Comparison of ENCODE assay signal across 1 cellular context in genomic region chr1:115654663-115655306, GRCh38.
TF ChIP-seq lines count a peak whose summit lies in the region.

No MANE protein-coding gene starts in this region.

TF ChIP-seq in K562, 482 proteins besides CTCF, POLR2A, EP300 and RAD21 (continued from another document):
- TF ChIP-seq RREB1 (CRISPR knock-in tag; IDR thresholded peaks at IDR 0.05) = 0 out of 2 replicates have a peak, but pooled peaks have one; percentile 31
- peak; percentile 23; the same call in 1 of the 2 replicates for TF ChIP-seq SMAD4 (CRISPR knock-in tag; conservative IDR thresholded peaks at IDR 0.05)
- TF ChIP-seq, protein P1, sequence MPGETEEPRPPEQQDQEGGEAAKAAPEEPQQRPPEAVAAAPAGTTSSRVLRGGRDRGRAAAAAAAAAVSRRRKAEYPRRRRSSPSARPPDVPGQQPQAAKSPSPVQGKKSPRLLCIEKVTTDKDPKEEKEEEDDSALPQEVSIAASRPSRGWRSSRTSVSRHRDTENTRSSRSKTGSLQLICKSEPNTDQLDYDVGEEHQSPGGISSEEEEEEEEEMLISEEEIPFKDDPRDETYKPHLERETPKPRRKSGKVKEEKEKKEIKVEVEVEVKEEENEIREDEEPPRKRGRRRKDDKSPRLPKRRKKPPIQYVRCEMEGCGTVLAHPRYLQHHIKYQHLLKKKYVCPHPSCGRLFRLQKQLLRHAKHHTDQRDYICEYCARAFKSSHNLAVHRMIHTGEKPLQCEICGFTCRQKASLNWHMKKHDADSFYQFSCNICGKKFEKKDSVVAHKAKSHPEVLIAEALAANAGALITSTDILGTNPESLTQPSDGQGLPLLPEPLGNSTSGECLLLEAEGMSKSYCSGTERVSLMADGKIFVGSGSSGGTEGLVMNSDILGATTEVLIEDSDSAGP (CRISPR knock-in tag; IDR thresholded peaks at IDR 0.05) = 0 out of 2 replicates have a peak, but pooled peaks have one; percentile 17
- TF ChIP-seq, protein P2, sequence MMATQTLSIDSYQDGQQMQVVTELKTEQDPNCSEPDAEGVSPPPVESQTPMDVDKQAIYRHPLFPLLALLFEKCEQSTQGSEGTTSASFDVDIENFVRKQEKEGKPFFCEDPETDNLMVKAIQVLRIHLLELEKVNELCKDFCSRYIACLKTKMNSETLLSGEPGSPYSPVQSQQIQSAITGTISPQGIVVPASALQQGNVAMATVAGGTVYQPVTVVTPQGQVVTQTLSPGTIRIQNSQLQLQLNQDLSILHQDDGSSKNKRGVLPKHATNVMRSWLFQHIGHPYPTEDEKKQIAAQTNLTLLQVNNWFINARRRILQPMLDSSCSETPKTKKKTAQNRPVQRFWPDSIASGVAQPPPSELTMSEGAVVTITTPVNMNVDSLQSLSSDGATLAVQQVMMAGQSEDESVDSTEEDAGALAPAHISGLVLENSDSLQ (IDR thresholded peaks at IDR 0.05) = peak; percentile 52
- peak in 1 of 2 experiments; percentile 8; a peak in 1 of 4 replicates for TF ChIP-seq ZNF639 (CRISPR knock-in tag; conservative IDR thresholded peaks at IDR 0.05 in 1 of 2, IDR thresholded peaks at IDR 0.05 in 1 of 2)
- TF ChIP-seq, protein P3, sequence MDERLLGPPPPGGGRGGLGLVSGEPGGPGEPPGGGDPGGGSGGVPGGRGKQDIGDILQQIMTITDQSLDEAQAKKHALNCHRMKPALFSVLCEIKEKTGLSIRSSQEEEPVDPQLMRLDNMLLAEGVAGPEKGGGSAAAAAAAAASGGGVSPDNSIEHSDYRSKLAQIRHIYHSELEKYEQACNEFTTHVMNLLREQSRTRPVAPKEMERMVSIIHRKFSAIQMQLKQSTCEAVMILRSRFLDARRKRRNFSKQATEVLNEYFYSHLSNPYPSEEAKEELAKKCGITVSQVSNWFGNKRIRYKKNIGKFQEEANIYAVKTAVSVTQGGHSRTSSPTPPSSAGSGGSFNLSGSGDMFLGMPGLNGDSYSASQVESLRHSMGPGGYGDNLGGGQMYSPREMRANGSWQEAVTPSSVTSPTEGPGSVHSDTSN (CRISPR knock-in tag; IDR thresholded peaks at IDR 0.05; ENCODE audit: low read depth) = no peak
- TF ChIP-seq, protein P3 (tag; conservative IDR thresholded peaks at IDR 0.05; ENCODE audit: low read depth) = 0 out of 2 replicates have a peak, but pooled peaks have one; percentile 19
- TF ChIP-seq MEIS2 (IDR thresholded peaks at IDR 0.05; ENCODE audit: partially characterized antibody) = peak; percentile 61
- TF ChIP-seq, protein P4, sequence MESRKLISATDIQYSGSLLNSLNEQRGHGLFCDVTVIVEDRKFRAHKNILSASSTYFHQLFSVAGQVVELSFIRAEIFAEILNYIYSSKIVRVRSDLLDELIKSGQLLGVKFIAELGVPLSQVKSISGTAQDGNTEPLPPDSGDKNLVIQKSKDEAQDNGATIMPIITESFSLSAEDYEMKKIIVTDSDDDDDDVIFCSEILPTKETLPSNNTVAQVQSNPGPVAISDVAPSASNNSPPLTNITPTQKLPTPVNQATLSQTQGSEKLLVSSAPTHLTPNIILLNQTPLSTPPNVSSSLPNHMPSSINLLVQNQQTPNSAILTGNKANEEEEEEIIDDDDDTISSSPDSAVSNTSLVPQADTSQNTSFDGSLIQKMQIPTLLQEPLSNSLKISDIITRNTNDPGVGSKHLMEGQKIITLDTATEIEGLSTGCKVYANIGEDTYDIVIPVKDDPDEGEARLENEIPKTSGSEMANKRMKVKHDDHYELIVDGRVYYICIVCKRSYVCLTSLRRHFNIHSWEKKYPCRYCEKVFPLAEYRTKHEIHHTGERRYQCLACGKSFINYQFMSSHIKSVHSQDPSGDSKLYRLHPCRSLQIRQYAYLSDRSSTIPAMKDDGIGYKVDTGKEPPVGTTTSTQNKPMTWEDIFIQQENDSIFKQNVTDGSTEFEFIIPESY (CRISPR knock-in tag; IDR thresholded peaks at IDR 0.05) = peak; percentile 82
- TF ChIP-seq FOSL1 (tag; conservative IDR thresholded peaks at IDR 0.05) = 0 out of 2 replicates have a peak, but pooled peaks have one; percentile 23
- no peak for TF ChIP-seq SPI1 (IDR thresholded peaks at IDR 0.05; ENCODE audit: borderline replicate concordance, low read depth, low read length)
- TF ChIP-seq JUND (IDR thresholded peaks at IDR 0.05; ENCODE audit: borderline replicate concordance, low read depth, low read length) = peak; percentile 35; the same call in 1 of the 2 replicates
- no peak for TF ChIP-seq JUND (tag; IDR thresholded peaks at IDR 0.05; ENCODE audit: borderline replicate concordance, low read depth, low read length)
- peak; percentile 42; the same call in 1 of the 2 replicates for TF ChIP-seq BCOR (IDR thresholded peaks at IDR 0.05)
